Comparison of ENCODE assay signal across 11 cellular contexts in the genomic region with DNA sequence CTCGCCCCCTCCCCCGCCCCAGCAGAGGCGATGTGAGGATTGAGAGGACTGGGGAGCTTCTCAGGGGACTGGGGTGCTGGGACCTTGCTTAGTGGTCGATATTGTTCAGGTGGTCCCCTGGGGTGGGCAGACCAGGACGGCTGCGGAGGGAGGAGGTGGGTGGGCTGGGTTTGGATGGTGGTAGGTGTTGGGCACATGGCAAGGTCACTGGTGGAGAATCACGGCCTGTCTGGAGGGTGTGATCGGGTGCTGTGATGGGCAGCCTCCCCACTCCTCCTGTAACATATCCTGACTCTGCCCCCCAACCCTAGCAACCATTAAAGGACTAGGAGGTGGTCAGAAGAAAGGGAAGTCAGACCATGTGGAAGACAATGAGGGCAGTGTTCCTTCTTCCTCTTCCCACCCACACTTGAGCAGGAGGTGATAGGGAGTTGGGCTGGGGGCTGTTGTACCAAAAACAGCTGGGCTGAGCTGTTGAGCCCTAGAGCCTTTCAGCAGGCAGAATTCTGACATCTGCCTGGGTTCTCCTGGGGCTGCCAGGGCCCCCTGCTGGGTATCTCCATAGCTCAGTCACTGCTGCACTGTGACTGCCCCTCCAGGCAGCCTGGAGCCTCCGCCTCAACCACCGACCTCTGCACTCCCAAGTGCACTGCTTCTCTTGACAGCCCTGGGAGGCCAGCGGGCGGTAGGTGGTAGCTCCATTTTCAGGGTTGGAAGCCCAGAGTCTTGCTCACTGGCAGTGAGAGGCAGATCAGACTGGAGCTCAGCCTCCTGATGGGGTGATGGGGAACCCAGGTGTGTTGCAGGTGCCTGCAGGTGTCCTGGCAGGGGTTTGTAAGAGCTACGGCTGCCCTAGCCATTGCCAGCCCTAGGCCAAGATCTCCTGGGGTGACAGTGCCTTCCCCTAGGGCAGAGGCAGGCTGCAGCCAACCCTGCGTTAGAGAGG. TPM values are rescaled to one million over a fixed set of nuclear protein-coding genes. Genes with fewer than 3 reads are reported as not detected.
DNase-seq lines count a peak whose midpoint lies in the region; ATAC-seq and TF ChIP-seq lines count a peak whose summit lies in the region.
"Had no signal": no experiment of that assay in that cellular context is flagged by ENCODE, and none has a peak within 500 bp of the region (broad histone marks: within the 10 kb centered on the region; RNA-seq: fewer than 3 reads in every experiment).

No MANE protein-coding gene starts in this region.

- peak; percentile 25 for ATAC-seq in activated CD8-positive, alpha-beta T cell treated with anti-CD3 and anti-CD28 coated beads for 36 hours
- no peak for ATAC-seq in activated CD8-positive, alpha-beta T cell treated with anti-CD3 and anti-CD28 coated beads, Interleukin-2, amount 10 ng/mL, durations not matched to agents 7 days and 5 days
- ATAC-seq in stimulated activated effector memory CD8-positive, alpha-beta T cell treated with anti-CD3 and anti-CD28 coated beads, Interleukin-12 subunit alpha, Interleukin-12 subunit beta, amount 100 ng/mL, for 72 hours = no peak

- CTCF ChIA-PET in activated CD8-positive, alpha-beta T cell treated with anti-CD3 and anti-CD28 coated beads for 36 hours (lab: Charles Lee) = interaction anchor here (0.7 to 2.9 kb wide), 3 partner anchors 9 to 69 kb away, joined by 3 to 18 read pairs (median 4); no protein-coding TSS in a partner anchor
- CTCF ChIA-PET in activated CD8-positive, alpha-beta T cell treated with anti-CD3 and anti-CD28 coated beads, Interleukin-2, amount 10 ng/mL, durations not matched to agents 7 days and 5 days (lab: Charles Lee) = interaction anchor here (1.1 to 3.2 kb wide), 5 partner anchors 8 to 66 kb away, joined by 4 to 14 read pairs (median 8); no protein-coding TSS in a partner anchor

- peaks cover 11% of the 10 kb centered on the region for H3K4me1 Mint-ChIP-seq in activated CD8-positive, alpha-beta T cell treated with anti-CD3 and anti-CD28 coated beads for 36 hours (ENCODE audit: low read depth)
- peaks cover 36% of the 10 kb centered on the region for H3K4me1 Mint-ChIP-seq in activated CD8-positive, alpha-beta T cell treated with anti-CD3 and anti-CD28 coated beads, Interleukin-2, amount 10 ng/mL, durations not matched to agents 7 days and 5 days (ENCODE audit: low read depth)
- H3K4me1 Mint-ChIP-seq in chondrocyte (ENCODE audit: low read depth) = peaks cover 31% of the 10 kb centered on the region
- peaks cover 23% of the 10 kb centered on the region for H3K4me1 Mint-ChIP-seq in stimulated activated effector memory CD8-positive, alpha-beta T cell treated with anti-CD3 and anti-CD28 coated beads, Interleukin-12 subunit alpha, Interleukin-12 subunit beta, amount 100 ng/mL, for 72 hours
- H3K4me1 Mint-ChIP-seq: B cell had no signal

- no peak overlapping the region for H3K4me3 Mint-ChIP-seq in activated CD8-positive, alpha-beta T cell treated with anti-CD3 and anti-CD28 coated beads for 36 hours
- H3K4me3 Mint-ChIP-seq in activated CD8-positive, alpha-beta T cell treated with anti-CD3 and anti-CD28 coated beads, Interleukin-2, amount 10 ng/mL, durations not matched to agents 7 days and 5 days = no peak overlapping the region
- no peak overlapping the region for H3K4me3 Mint-ChIP-seq in chondrocyte (ENCODE audit: unreplicated experiment)
- no peak overlapping the region for H3K4me3 Mint-ChIP-seq in stimulated activated effector memory CD8-positive, alpha-beta T cell treated with anti-CD3 and anti-CD28 coated beads, Interleukin-12 subunit alpha, Interleukin-12 subunit beta, amount 100 ng/mL, for 72 hours
- H3K4me3 Mint-ChIP-seq: B cell had no signal

- H3K27me3 Mint-ChIP-seq in activated CD8-positive, alpha-beta T cell treated with anti-CD3 and anti-CD28 coated beads for 36 hours = peaks cover 5% of the 10 kb centered on the region
- no peaks in the 10 kb centered on the region for H3K27me3 Mint-ChIP-seq in activated CD8-positive, alpha-beta T cell treated with anti-CD3 and anti-CD28 coated beads, Interleukin-2, amount 10 ng/mL, durations not matched to agents 7 days and 5 days (ENCODE audit: low read depth)
- no peaks in the 10 kb centered on the region for H3K27me3 Mint-ChIP-seq in chondrocyte (ENCODE audit: low read depth)

- no peak for DNase-seq in activated CD8-positive, alpha-beta T cell treated with anti-CD3 and anti-CD28 coated beads for 36 hours
- DNase-seq in activated CD8-positive, alpha-beta T cell treated with anti-CD3 and anti-CD28 coated beads, Interleukin-2, amount 10 ng/mL, durations not matched to agents 7 days and 5 days = no peak
- DNase-seq in NAMALWA (ENCODE audit: low spot score) (peak; percentile 53), chondrocyte (ENCODE audit: low spot score) (peak; percentile 79), NCI-H510A treated with DMSO at 0.1 percent for 48 hours (lab: John Stamatoyannopoulos, UW) (no peak), T1000 (lab: John Stamatoyannopoulos, UW) (no peak), AG08396 (ENCODE audit: low spot score) (no peak)
- DNase-seq in stimulated activated effector memory CD8-positive, alpha-beta T cell treated with anti-CD3 and anti-CD28 coated beads, Interleukin-12 subunit alpha, Interleukin-12 subunit beta, amount 100 ng/mL, for 72 hours (ENCODE audit: low spot score in 2 of 2) = no peak
- DNase-seq: MM.1S, SK-N-SH had no signal

- H3K36me3 Mint-ChIP-seq in activated CD8-positive, alpha-beta T cell treated with anti-CD3 and anti-CD28 coated beads for 36 hours (ENCODE audit: low read depth) = peaks cover 1% of the 10 kb centered on the region
- no peaks in the 10 kb centered on the region for H3K36me3 Mint-ChIP-seq in activated CD8-positive, alpha-beta T cell treated with anti-CD3 and anti-CD28 coated beads, Interleukin-2, amount 10 ng/mL, durations not matched to agents 7 days and 5 days (ENCODE audit: low read depth)
- H3K36me3 Mint-ChIP-seq in chondrocyte (ENCODE audit: low read depth) = no peaks in the 10 kb centered on the region
- peaks cover 10% of the 10 kb centered on the region for H3K36me3 Mint-ChIP-seq in stimulated activated effector memory CD8-positive, alpha-beta T cell treated with anti-CD3 and anti-CD28 coated beads, Interleukin-12 subunit alpha, Interleukin-12 subunit beta, amount 100 ng/mL, for 72 hours

- no peaks in the 10 kb centered on the region for H3K9me3 Mint-ChIP-seq in activated CD8-positive, alpha-beta T cell treated with anti-CD3 and anti-CD28 coated beads for 36 hours
- no peaks in the 10 kb centered on the region for H3K9me3 Mint-ChIP-seq in activated CD8-positive, alpha-beta T cell treated with anti-CD3 and anti-CD28 coated beads, Interleukin-2, amount 10 ng/mL, durations not matched to agents 7 days and 5 days (ENCODE audit: insufficient read depth)
- no peaks in the 10 kb centered on the region for H3K9me3 Mint-ChIP-seq in chondrocyte (ENCODE audit: low read depth)
- no peaks in the 10 kb centered on the region for H3K9me3 Mint-ChIP-seq in stimulated activated effector memory CD8-positive, alpha-beta T cell treated with anti-CD3 and anti-CD28 coated beads, Interleukin-12 subunit alpha, Interleukin-12 subunit beta, amount 100 ng/mL, for 72 hours

- POLR2A ChIA-PET in activated CD8-positive, alpha-beta T cell treated with anti-CD3 and anti-CD28 coated beads for 36 hours (lab: Charles Lee) = interaction anchor here (0.9 to 1.4 kb wide), 2 partner anchors 9 to 36 kb away, joined by 3 to 5 read pairs; a partner anchor contains a TSS
- POLR2A ChIA-PET in activated CD8-positive, alpha-beta T cell treated with anti-CD3 and anti-CD28 coated beads, Interleukin-2, amount 10 ng/mL, durations not matched to agents 7 days and 5 days (lab: Charles Lee) = interaction anchor here (1.5 kb wide), 1 partner anchor 9 kb away, joined by 4 read pairs; no protein-coding TSS in a partner anchor

- H3K27ac Mint-ChIP-seq in activated CD8-positive, alpha-beta T cell treated with anti-CD3 and anti-CD28 coated beads for 36 hours = no peak overlapping the region
- no peak overlapping the region for H3K27ac Mint-ChIP-seq in activated CD8-positive, alpha-beta T cell treated with anti-CD3 and anti-CD28 coated beads, Interleukin-2, amount 10 ng/mL, durations not matched to agents 7 days and 5 days
- no peak overlapping the region for H3K27ac Mint-ChIP-seq in chondrocyte (ENCODE audit: unreplicated experiment)
- H3K27ac Mint-ChIP-seq in stimulated activated effector memory CD8-positive, alpha-beta T cell treated with anti-CD3 and anti-CD28 coated beads, Interleukin-12 subunit alpha, Interleukin-12 subunit beta, amount 100 ng/mL, for 72 hours = peak overlapping the region; percentile 43
- H3K27ac Mint-ChIP-seq: B cell had no signal

- intact Hi-C loops in activated CD8-positive, alpha-beta T cell treated with anti-CD3 and anti-CD28 coated beads for 36 hours (cut with micrococcal nuclease) = no loop called here

- peak; percentile 13 for TF ChIP-seq CTCF in activated CD8-positive, alpha-beta T cell treated with anti-CD3 and anti-CD28 coated beads for 36 hours (IDR thresholded peaks at IDR 0.05)
- TF ChIP-seq CTCF in chondrocyte (IDR thresholded peaks at IDR 0.05) = no peak

RNA-seq across cellular contexts. Expression of a gene that starts 15.3 kb away (rescaled TPM):
- 1 to 10 TPM; 1.7 to 2.2 TPM for total RNA-seq in activated CD8-positive, alpha-beta T cell treated with anti-CD3 and anti-CD28 coated beads for 36 hours
- total RNA-seq in activated CD8-positive, alpha-beta T cell treated with anti-CD3 and anti-CD28 coated beads, Interleukin-2, amount 10 ng/mL, durations not matched to agents 7 days and 5 days = 1 to 10 TPM; 3.1 to 3.4 TPM
- 26.0 to 41.8 TPM (median 29.7 TPM) in 3 replicates for total RNA-seq in chondrocyte

RNA-seq across cellular contexts. Expression of a gene that starts 36.1 kb away (rescaled TPM):
- 10 to 100 TPM; 16.5 to 21.5 TPM for total RNA-seq in activated CD8-positive, alpha-beta T cell treated with anti-CD3 and anti-CD28 coated beads for 36 hours
- 10 to 100 TPM; 11.5 to 13.7 TPM for total RNA-seq in activated CD8-positive, alpha-beta T cell treated with anti-CD3 and anti-CD28 coated beads, Interleukin-2, amount 10 ng/mL, durations not matched to agents 7 days and 5 days
- 8.6 to 13.8 TPM (median 9.6 TPM) in 3 replicates for total RNA-seq in chondrocyte

RNA-seq across cellular contexts. Expression of a gene that starts 49.6 kb away (rescaled TPM):
- total RNA-seq in activated CD8-positive, alpha-beta T cell treated with anti-CD3 and anti-CD28 coated beads for 36 hours = not detected
- total RNA-seq in activated CD8-positive, alpha-beta T cell treated with anti-CD3 and anti-CD28 coated beads, Interleukin-2, amount 10 ng/mL, durations not matched to agents 7 days and 5 days = not detected
- not detected in 3 replicates for total RNA-seq in chondrocyte
- total RNA-seq: B cell had no signal

Comparison
In these comparisons a context has a peak if more than half of its experiments do, and no peak if none do; other contexts are left out.
1. DNase-seq: peak in NAMALWA (single experiment) and chondrocyte (single experiment); none in activated CD8-positive, alpha-beta T cell treated with anti-CD3 and anti-CD28 coated beads for 36 hours (single experiment), activated CD8-positive, alpha-beta T cell treated with anti-CD3 and anti-CD28 coated beads, Interleukin-2, amount 10 ng/mL, durations not matched to agents 7 days and 5 days (single experiment), stimulated activated effector memory CD8-positive, alpha-beta T cell treated with anti-CD3 and anti-CD28 coated beads, Interleukin-12 subunit alpha, Interleukin-12 subunit beta, amount 100 ng/mL, for 72 hours (0 of 2), NCI-H510A treated with DMSO at 0.1 percent for 48 hours (single experiment), T1000 (single experiment) and AG08396 (single experiment).